30 cellular contexts compared by ENCODE assay signal in the genomic region with DNA sequence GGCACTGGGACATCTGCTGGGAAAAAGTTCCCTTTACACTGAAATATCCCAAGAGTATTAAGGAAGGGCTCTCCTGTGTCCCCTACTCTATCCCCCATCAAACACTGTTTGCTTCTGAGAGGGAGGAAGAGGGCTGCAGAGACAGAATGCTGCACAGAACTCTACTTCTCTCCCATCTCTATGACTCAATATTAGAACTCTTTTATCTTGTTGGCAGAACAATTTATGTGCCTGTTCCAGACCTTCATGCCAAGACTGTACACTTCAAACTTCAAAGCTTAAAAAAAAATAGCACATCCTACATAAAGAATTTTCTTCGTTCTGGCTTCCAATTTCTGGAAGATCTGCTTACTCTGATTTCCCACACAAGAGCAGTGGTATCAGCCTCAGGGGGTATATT.
"Had no signal": no experiment of that assay in that cellular context is flagged by ENCODE, and none has a peak within 500 bp of the region (broad histone marks: within the 10 kb centered on the region; RNA-seq: fewer than 3 reads in every experiment).

No MANE protein-coding gene starts in this region.

- H3K27me3 ChIP-seq: adrenal gland, ascending aorta, breast epithelium, cardiac muscle cell, colonic mucosa had no signal

- H3K4me1 ChIP-seq: adrenal gland, ascending aorta, breast epithelium, colonic mucosa had no signal

- H3K36me3 ChIP-seq: adrenal gland, ascending aorta, breast epithelium, cardiac muscle cell, colonic mucosa had no signal

- H3K9me3 Mint-ChIP-seq: activated CD4-positive, alpha-beta memory T cell treated with anti-CD3 and anti-CD28 coated beads for 36 hours; activated naive CD4-positive, alpha-beta T cell treated with anti-CD3 and anti-CD28 coated beads for 36 hours; activated naive CD4-positive, alpha-beta T cell treated with anti-CD3 and anti-CD28 coated beads, Interleukin-2, amount 50 U/mL, for 24 hours; activated T-helper 1 cell treated with anti-CD3 and anti-CD28 coated beads, Interleukin-12 subunit alpha, Interleukin-12 subunit beta, Interleukin-2, Interleukin-4 antibody, amounts not matched to agents 30 ng/mL and 10 ng/mL and 1 ng/mL, durations not matched to agents 14 hours and 24 hours and 36 hours; activated T-helper 2 cell treated with anti-CD3 and anti-CD28 coated beads, Interferon-gamma antibody, Interleukin-2, Interleukin-4, amounts not matched to agents 10 μg/mL and 5 μg/mL and 100 μg/mL, durations not matched to agents 14 hours and 24 hours and 36 hours had no signal

- H3K27me3 Mint-ChIP-seq: brain had no signal

- H3K4me3 ChIP-seq: adrenal gland, ascending aorta, breast epithelium, cardiac muscle cell, colonic mucosa had no signal

- DNase-seq: activated CD4-positive, alpha-beta memory T cell treated with anti-CD3 and anti-CD28 coated beads for 36 hours; activated CD4-positive, alpha-beta T cell treated with anti-CD3 and anti-CD28 coated beads for 36 hours; activated CD4-positive, alpha-beta T cell treated with anti-CD3 and anti-CD28 coated beads, Interleukin-2, amount 10 ng/mL, durations not matched to agents 24 days and 14 days; activated CD4-positive, CD25-positive, alpha-beta regulatory T cell; activated CD4-positive, CD25-positive, alpha-beta regulatory T cell treated with anti-CD3 and anti-CD28 coated beads, Interleukin-2, amount 50 U/mL, for 72 hours; activated CD8-positive, alpha-beta memory T cell treated with anti-CD3 and anti-CD28 coated beads, Interleukin-2, amount 10 ng/mL, durations not matched to agents 7 days and 5 days; activated CD8-positive, alpha-beta memory T cell treated with anti-CD3 and anti-CD28 coated beads, Interleukin-2, amount 50 U/mL, for 4 hours; activated CD8-positive, alpha-beta T cell treated with anti-CD3 and anti-CD28 coated beads, Interleukin-2, amount 10 ng/mL, durations not matched to agents 7 days and 5 days; activated effector memory CD4-positive, alpha-beta T cell treated with anti-CD3 and anti-CD28 coated beads, Interleukin-2, amount 50 U/mL, for 16 hours; activated naive CD4-positive, alpha-beta T cell treated with anti-CD3 and anti-CD28 coated beads for 36 hours; activated naive CD8-positive, alpha-beta T cell treated with anti-CD3 and anti-CD28 coated beads for 36 hours; activated naive CD8-positive, alpha-beta T cell treated with anti-CD3 and anti-CD28 coated beads, Interleukin-2, amount 50 U/mL, for 24 hours; activated T-cell treated with anti-CD3 and anti-CD28 coated beads, Interleukin-2, amount 50 U/mL, for 1 hour; activated T-cell treated with anti-CD3 and anti-CD28 coated beads, Interleukin-2, amount 50 U/mL, for 48 hours; adrenal gland; amygdala; central memory CD4-positive, alpha-beta T cell; cerebellar nuclear complex; colonic mucosa; effector CD8-positive, alpha-beta T cell; foreskin fibroblast; T-helper 2 cell had no signal

- H3K27ac Mint-ChIP-seq: activated CD4-positive, alpha-beta memory T cell treated with anti-CD3 and anti-CD28 coated beads for 36 hours; activated CD4-positive, alpha-beta T cell treated with anti-CD3 and anti-CD28 coated beads for 36 hours; activated CD4-positive, alpha-beta T cell treated with anti-CD3 and anti-CD28 coated beads, Interleukin-2, amount 10 ng/mL, durations not matched to agents 24 days and 14 days; activated CD8-positive, alpha-beta memory T cell treated with anti-CD3 and anti-CD28 coated beads, Interleukin-2, amount 10 ng/mL, durations not matched to agents 7 days and 5 days; activated CD8-positive, alpha-beta T cell treated with anti-CD3 and anti-CD28 coated beads, Interleukin-2, amount 10 ng/mL, durations not matched to agents 7 days and 5 days; activated naive CD4-positive, alpha-beta T cell treated with anti-CD3 and anti-CD28 coated beads for 36 hours; activated naive CD4-positive, alpha-beta T cell treated with anti-CD3 and anti-CD28 coated beads, Interleukin-2, amount 50 U/mL, for 24 hours; activated naive CD8-positive, alpha-beta T cell treated with anti-CD3 and anti-CD28 coated beads for 36 hours; activated naive CD8-positive, alpha-beta T cell treated with anti-CD3 and anti-CD28 coated beads, Interleukin-2, amount 50 U/mL, for 24 hours; activated T-helper 1 cell treated with anti-CD3 and anti-CD28 coated beads, Interleukin-12 subunit alpha, Interleukin-12 subunit beta, Interleukin-2, Interleukin-4 antibody, amounts not matched to agents 30 ng/mL and 10 ng/mL and 1 ng/mL, durations not matched to agents 14 hours and 24 hours and 36 hours; activated T-helper 2 cell treated with anti-CD3 and anti-CD28 coated beads, Interferon-gamma antibody, Interleukin-2, Interleukin-4, amounts not matched to agents 10 μg/mL and 5 μg/mL and 100 μg/mL, durations not matched to agents 14 hours and 24 hours and 36 hours had no signal

- H3K27ac ChIP-seq: adrenal gland, ascending aorta, breast epithelium, cardiac muscle cell, colonic mucosa, epithelial cell of prostate had no signal

- H3K4me3 Mint-ChIP-seq: activated CD4-positive, alpha-beta memory T cell treated with anti-CD3 and anti-CD28 coated beads for 36 hours; activated CD4-positive, alpha-beta T cell treated with anti-CD3 and anti-CD28 coated beads for 36 hours; activated CD4-positive, alpha-beta T cell treated with anti-CD3 and anti-CD28 coated beads, Interleukin-2, amount 10 ng/mL, durations not matched to agents 24 days and 14 days; activated CD8-positive, alpha-beta memory T cell treated with anti-CD3 and anti-CD28 coated beads, Interleukin-2, amount 10 ng/mL, durations not matched to agents 7 days and 5 days; activated CD8-positive, alpha-beta T cell treated with anti-CD3 and anti-CD28 coated beads, Interleukin-2, amount 10 ng/mL, durations not matched to agents 7 days and 5 days; activated naive CD4-positive, alpha-beta T cell treated with anti-CD3 and anti-CD28 coated beads for 36 hours; activated naive CD4-positive, alpha-beta T cell treated with anti-CD3 and anti-CD28 coated beads, Interleukin-2, amount 50 U/mL, for 24 hours; activated naive CD8-positive, alpha-beta T cell treated with anti-CD3 and anti-CD28 coated beads for 36 hours; activated naive CD8-positive, alpha-beta T cell treated with anti-CD3 and anti-CD28 coated beads, Interleukin-2, amount 50 U/mL, for 24 hours; activated T-helper 1 cell treated with anti-CD3 and anti-CD28 coated beads, Interleukin-12 subunit alpha, Interleukin-12 subunit beta, Interleukin-2, Interleukin-4 antibody, amounts not matched to agents 30 ng/mL and 10 ng/mL and 1 ng/mL, durations not matched to agents 14 hours and 24 hours and 36 hours; brain had no signal

- H3K36me3 Mint-ChIP-seq: activated CD4-positive, alpha-beta memory T cell treated with anti-CD3 and anti-CD28 coated beads for 36 hours; activated CD8-positive, alpha-beta memory T cell treated with anti-CD3 and anti-CD28 coated beads, Interleukin-2, amount 10 ng/mL, durations not matched to agents 7 days and 5 days; activated naive CD4-positive, alpha-beta T cell treated with anti-CD3 and anti-CD28 coated beads, Interleukin-2, amount 50 U/mL, for 24 hours; activated naive CD8-positive, alpha-beta T cell treated with anti-CD3 and anti-CD28 coated beads for 36 hours; brain had no signal

- H3K4me1 Mint-ChIP-seq: activated CD4-positive, alpha-beta T cell treated with anti-CD3 and anti-CD28 coated beads for 36 hours; activated CD4-positive, alpha-beta T cell treated with anti-CD3 and anti-CD28 coated beads, Interleukin-2, amount 10 ng/mL, durations not matched to agents 24 days and 14 days; activated CD8-positive, alpha-beta memory T cell treated with anti-CD3 and anti-CD28 coated beads, Interleukin-2, amount 10 ng/mL, durations not matched to agents 7 days and 5 days; activated naive CD4-positive, alpha-beta T cell treated with anti-CD3 and anti-CD28 coated beads, Interleukin-2, amount 50 U/mL, for 24 hours; activated naive CD8-positive, alpha-beta T cell treated with anti-CD3 and anti-CD28 coated beads for 36 hours; activated naive CD8-positive, alpha-beta T cell treated with anti-CD3 and anti-CD28 coated beads, Interleukin-2, amount 50 U/mL, for 24 hours had no signal

- H3K9me3 ChIP-seq: adrenal gland, ascending aorta, breast epithelium, colonic mucosa had no signal

- ATAC-seq: activated CD4-positive, alpha-beta T cell treated with anti-CD3 and anti-CD28 coated beads for 36 hours; activated CD8-positive, alpha-beta memory T cell treated with anti-CD3 and anti-CD28 coated beads, Interleukin-2, amount 10 ng/mL, durations not matched to agents 7 days and 5 days; activated CD8-positive, alpha-beta T cell treated with anti-CD3 and anti-CD28 coated beads, Interleukin-2, amount 10 ng/mL, durations not matched to agents 7 days and 5 days; activated naive CD8-positive, alpha-beta T cell treated with anti-CD3 and anti-CD28 coated beads, Interleukin-2, amount 50 U/mL, for 24 hours had no signal
